ENCODE assay signal across 14 cellular contexts in the genomic region with DNA sequence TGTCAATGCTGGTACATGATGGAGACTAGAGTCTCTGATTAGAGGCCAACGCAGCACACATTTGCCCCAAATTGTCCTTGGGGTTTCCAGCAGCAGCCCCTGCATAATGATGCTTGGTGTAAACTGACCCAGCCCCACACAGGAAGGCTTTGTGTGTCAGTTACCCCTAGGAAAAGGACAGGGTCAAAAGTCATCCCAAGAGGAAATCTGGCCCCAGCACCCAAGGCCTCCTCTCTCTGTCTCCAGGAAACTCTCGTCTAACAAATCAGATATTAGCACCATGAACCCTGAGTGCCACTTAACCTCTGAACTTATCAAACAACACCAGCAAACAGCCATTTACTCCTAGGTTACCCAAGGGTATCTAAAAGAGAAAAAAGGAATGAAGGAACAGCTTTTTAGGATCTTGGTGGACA.
"Had no signal": no experiment of that assay in that cellular context is flagged by ENCODE, and none has a peak within 500 bp of the region (broad histone marks: within the 10 kb centered on the region; RNA-seq: fewer than 3 reads in every experiment).

No MANE protein-coding gene starts in this region.

- H3K4me1 Mint-ChIP-seq: activated CD4-positive, alpha-beta T cell treated with anti-CD3 and anti-CD28 coated beads for 36 hours had no signal

- H3K9me3 Mint-ChIP-seq: activated CD4-positive, alpha-beta memory T cell treated with anti-CD3 and anti-CD28 coated beads, Interleukin-2, amount 10 ng/mL, durations not matched to agents 7 days and 5 days had no signal

- H3K4me1 ChIP-seq: pancreas had no signal

- H3K4me3 ChIP-seq: heart left ventricle, left ventricle myocardium inferior, pancreas, transverse colon had no signal

- H3K36me3 Mint-ChIP-seq: activated naive CD8-positive, alpha-beta T cell had no signal

- H3K27ac Mint-ChIP-seq: activated CD4-positive, alpha-beta memory T cell treated with anti-CD3 and anti-CD28 coated beads, Interleukin-2, amount 10 ng/mL, durations not matched to agents 7 days and 5 days; activated CD4-positive, alpha-beta T cell treated with anti-CD3 and anti-CD28 coated beads for 36 hours; activated naive CD8-positive, alpha-beta T cell had no signal

- H3K27ac ChIP-seq: pancreas, WERI-Rb-1 had no signal

- H3K36me3 ChIP-seq: heart left ventricle, left ventricle myocardium inferior, pancreas, transverse colon, WERI-Rb-1 had no signal

- H3K9me3 ChIP-seq: heart left ventricle, left ventricle myocardium inferior, pancreas, transverse colon had no signal

- ATAC-seq: activated CD4-positive, alpha-beta T cell treated with anti-CD3 and anti-CD28 coated beads for 36 hours; pancreas had no signal

- FAIRE-seq: pancreas had no signal

- H3K27me3 ChIP-seq: heart left ventricle, pancreas, transverse colon had no signal

- H3K4me3 Mint-ChIP-seq: activated CD4-positive, alpha-beta memory T cell treated with anti-CD3 and anti-CD28 coated beads, Interleukin-2, amount 10 ng/mL, durations not matched to agents 7 days and 5 days; activated CD4-positive, alpha-beta T cell treated with anti-CD3 and anti-CD28 coated beads for 36 hours; activated naive CD8-positive, alpha-beta T cell; nephron had no signal

- DNase-seq: activated CD4-positive, alpha-beta memory T cell treated with anti-CD3 and anti-CD28 coated beads, Interleukin-2, amount 10 ng/mL, durations not matched to agents 7 days and 5 days; activated CD4-positive, alpha-beta T cell treated with anti-CD3 and anti-CD28 coated beads for 36 hours; activated gamma-delta T cell; activated T-cell treated with anti-CD3 and anti-CD28 coated beads, Interleukin-2, amount 50 U/mL, for 48 hours; anterior cingulate cortex; foreskin melanocyte; left ventricle myocardium inferior; mesendoderm; pancreas; transverse colon; WERI-Rb-1 had no signal
